In the genomic region with DNA sequence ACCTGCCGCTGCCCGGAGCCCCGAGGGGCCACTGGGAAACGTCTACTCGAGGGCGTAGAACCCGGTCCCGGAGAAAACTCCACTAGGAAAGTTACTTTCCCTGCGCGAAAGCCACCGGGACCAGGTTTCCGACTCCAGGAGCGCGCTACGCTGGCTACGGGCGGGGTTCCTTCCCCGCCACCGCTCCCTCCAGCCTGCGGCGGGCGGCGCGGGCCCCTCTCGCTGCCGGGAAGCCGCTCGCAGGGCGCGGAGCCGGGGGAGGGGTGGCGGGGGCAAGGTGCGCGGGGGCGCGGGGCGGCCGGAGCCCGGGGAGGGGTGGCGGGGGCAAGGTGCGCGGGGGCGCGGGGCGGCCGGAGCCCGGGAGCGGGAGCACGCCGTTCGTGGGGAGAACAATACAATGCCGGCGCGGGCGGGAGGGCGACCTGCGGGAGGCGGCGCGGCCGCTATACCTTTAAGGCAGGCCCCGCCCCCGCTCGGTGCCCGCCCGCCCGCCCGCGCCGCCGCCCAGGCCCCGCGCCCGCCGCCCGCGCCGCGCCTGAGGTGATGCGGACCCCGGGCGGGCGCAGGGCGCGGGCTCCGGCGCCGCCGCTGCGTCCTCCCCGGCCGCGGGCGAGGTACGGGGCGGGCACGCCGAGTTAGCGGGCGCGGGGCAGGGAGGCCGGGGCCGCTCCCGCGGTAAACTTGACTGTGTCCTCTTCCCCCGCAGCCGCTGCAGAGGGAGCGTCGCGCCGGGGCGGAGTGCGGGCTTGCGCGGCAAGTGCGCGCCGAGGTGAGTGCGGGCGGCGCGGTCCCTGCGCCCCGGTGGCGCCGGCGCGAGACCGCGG, we compare ENCODE assay signal across 8 cellular contexts.
A peak's percentile ranks its signal among the peaks of the same experiment; 100 is the strongest.
DNase-seq lines count a peak whose midpoint lies in the region; ATAC-seq and TF ChIP-seq lines count a peak whose summit lies in the region.

No MANE protein-coding gene starts in this region.

- H3K27me3 ChIP-seq in KMS-11 (ENCODE audit: insufficient read depth, low read depth) (no peaks in the 10 kb centered on the region; the same call in 1 of the 2 replicates), mesenchymal stem cell (ENCODE audit: control insufficient read depth in 1 of 2, insufficient read depth in 1 of 2, low read length in 2 of 2) (no peaks in the 10 kb centered on the region)
- H3K27me3 ChIP-seq in effector memory CD4-positive, alpha-beta T cell (replicated peaks; ENCODE audit: control insufficient read depth, insufficient read depth, low read length, poor library complexity, severe bottlenecking) = peaks cover 15% of the 10 kb centered on the region

- H3K27ac ChIP-seq in KMS-11 = no peak overlapping the region
- H3K27ac ChIP-seq in effector memory CD4-positive, alpha-beta T cell (ENCODE audit: insufficient read depth, low read length, poor library complexity, severe bottlenecking) = no peak overlapping the region
- H3K27ac ChIP-seq in mesenchymal stem cell (ENCODE audit: low read length, poor library complexity, severe bottlenecking) = peak overlapping the region; percentile 95
- H3K27ac ChIP-seq in temporal lobe (ENCODE audit: low read depth, low read length) = peak overlapping the region; percentile 89

- H3K27me3 Mint-ChIP-seq in CD14-positive monocyte (ENCODE audit: low read depth in 3 of 3) (peaks cover 53 to 70% (median 55%) of the 10 kb centered on the region in 3 donors), activated B cell treated with CpG ODN at 0.5 μM for 24 hours (peaks cover 34% of the 10 kb centered on the region)

- H2AK5ac ChIP-seq in mesenchymal stem cell (ENCODE audit: low read length, severe bottlenecking) = peak overlapping the region; percentile 96

- peak overlapping the region in 1 of 2 experiments; percentile 94 for H3K23ac ChIP-seq in mesenchymal stem cell (ENCODE audit: low read length in 2 of 2)

- POLR2A ChIA-PET in activated B cell treated with CpG ODN at 0.5 μM for 24 hours (lab: Charles Lee) = no interaction called here

- H3K4me1 ChIP-seq in KMS-11 (ENCODE audit: low read depth, poor library complexity, severe bottlenecking) (no peaks in the 10 kb centered on the region), mesenchymal stem cell (ENCODE audit: control insufficient read depth, insufficient read depth, low read depth, low read length) (no peaks in the 10 kb centered on the region)
- H3K4me1 ChIP-seq in effector memory CD4-positive, alpha-beta T cell (ENCODE audit: control insufficient read depth, insufficient read depth, low read length, poor library complexity, severe bottlenecking) = peaks cover 11% of the 10 kb centered on the region

- CTCF ChIA-PET in activated B cell treated with CpG ODN at 0.5 μM for 24 hours (lab: Charles Lee) = no interaction called here

- peak overlapping the region; percentile 95 to 98 for H3K4ac ChIP-seq in mesenchymal stem cell (ENCODE audit: low read depth in 1 of 2, low read length in 2 of 2)

- H3K79me1 ChIP-seq in mesenchymal stem cell (replicated peaks; ENCODE audit: low read length, poor library complexity, severe bottlenecking) = peaks cover 2% of the 10 kb centered on the region

- H3K9ac ChIP-seq in KMS-11 (peak overlapping the region; percentile 39; the same call in 1 of the 2 replicates), mesenchymal stem cell (ENCODE audit: low read length) (peak overlapping the region; percentile 93)

- peak overlapping the region; percentile 86 to 98 for H3K14ac ChIP-seq in mesenchymal stem cell (ENCODE audit: low read length in 2 of 2)

- TF ChIP-seq CTCF in CD14-positive monocyte (IDR thresholded peaks at IDR 0.05) (no peak), KMS-11 (conservative IDR thresholded peaks at IDR 0.05; ENCODE audit: low read depth, low read length) (no peak), activated B cell treated with CpG ODN at 0.5 μM for 24 hours (IDR thresholded peaks at IDR 0.05) (no peak)

- H3K79me2 ChIP-seq in KMS-11 (ENCODE audit: insufficient read depth, low read depth) = no peaks in the 10 kb centered on the region

- H3K4me1 Mint-ChIP-seq in CD14-positive monocyte = peaks cover 10% of the 10 kb centered on the region
- peaks cover 9% of the 10 kb centered on the region for H3K4me1 Mint-ChIP-seq in activated B cell treated with CpG ODN at 0.5 μM for 24 hours

- H2BK15ac ChIP-seq in mesenchymal stem cell (ENCODE audit: low read depth, poor library complexity, severe bottlenecking) = peak overlapping the region; percentile 96

- H3K36me3 Mint-ChIP-seq in CD14-positive monocyte (peaks cover 11 to 14% of the 10 kb centered on the region in 2 donors), activated B cell treated with CpG ODN at 0.5 μM for 24 hours (ENCODE audit: low read depth) (no peaks in the 10 kb centered on the region)

- ATAC-seq in GM19397 (IDR thresholded peaks at IDR 0.05; ENCODE audit: unreplicated experiment) (peak; percentile 72), activated B cell treated with CpG ODN at 0.5 μM for 24 hours (ENCODE audit: low read depth) (peak; percentile 79)

- no peaks in the 10 kb centered on the region for H4K20me1 ChIP-seq in KMS-11 (ENCODE audit: insufficient read depth)

- WGBS in mesenchymal stem cell = under 1% methylated on average over 47 of the region's 130 CpGs

- peak overlapping the region; percentile 91 to 97 for H3K18ac ChIP-seq in mesenchymal stem cell (ENCODE audit: low read depth in 1 of 2, low read length in 2 of 2)

- H2BK120ac ChIP-seq in mesenchymal stem cell (ENCODE audit: low read depth, low read length) = peak overlapping the region; percentile 95

- H3K4me2 ChIP-seq in KMS-11 = peak overlapping the region; percentile 86
- H3K4me2 ChIP-seq in mesenchymal stem cell (ENCODE audit: low read length, poor library complexity, severe bottlenecking) = peak overlapping the region; percentile 60

- no peaks in the 10 kb centered on the region for H3K36me3 ChIP-seq in KMS-11 (ENCODE audit: insufficient read depth)
- no peaks in the 10 kb centered on the region for H3K36me3 ChIP-seq in effector memory CD4-positive, alpha-beta T cell (ENCODE audit: control insufficient read depth, insufficient read depth, low read length)
- peaks cover 6 to 16% of the 10 kb centered on the region in 2 experiments for H3K36me3 ChIP-seq in mesenchymal stem cell (ENCODE audit: control insufficient read depth in 1 of 2, insufficient read depth in 2 of 2, low read depth in 1 of 2, low read length in 2 of 2)

- intact Hi-C loops in CD14-positive monocyte (cut with micrococcal nuclease) = no loop called here
- intact Hi-C loops in activated B cell treated with CpG ODN at 0.5 μM for 24 hours (cut with micrococcal nuclease) = no loop called here

- H3K4me3 ChIP-seq in KMS-11 (IDR thresholded peaks at IDR 0.05; ENCODE audit: insufficient read depth, low read depth, low read length) (no peak overlapping the region), mesenchymal stem cell (ENCODE audit: insufficient read depth in 1 of 2, low read depth in 1 of 2, low read length in 2 of 2) (peak overlapping the region; percentile 90 to 94)
- peak overlapping the region; percentile 59 for H3K4me3 ChIP-seq in effector memory CD4-positive, alpha-beta T cell (ENCODE audit: insufficient read depth, low read depth, low read length, poor library complexity, severe bottlenecking)

- no peak for DNase-seq in CD14-positive monocyte (ENCODE audit: low spot score)
- peak; percentile 28 for DNase-seq in activated B cell treated with CpG ODN at 0.5 μM for 24 hours
- no peak for DNase-seq in effector memory CD4-positive, alpha-beta T cell
- DNase-seq in mesenchymal stem cell = peak; percentile 26
- DNase-seq in COLO829 (ENCODE audit: low spot score) = no peak

- peak overlapping the region; percentile 81 for H2AFZ ChIP-seq in KMS-11 (ENCODE audit: low read depth)
- H2AFZ ChIP-seq in mesenchymal stem cell (ENCODE audit: low read depth, low read length) = peak overlapping the region; percentile 92

- H4K91ac ChIP-seq in mesenchymal stem cell (ENCODE audit: low read length) = peak overlapping the region; percentile 90

- H3K27ac Mint-ChIP-seq in CD14-positive monocyte (no peak overlapping the region), activated B cell treated with CpG ODN at 0.5 μM for 24 hours (no peak overlapping the region)

- no peaks in the 10 kb centered on the region for H3K9me3 ChIP-seq in effector memory CD4-positive, alpha-beta T cell (ENCODE audit: control insufficient read depth, low read length)
- H3K9me3 ChIP-seq in mesenchymal stem cell (ENCODE audit: control insufficient read depth, low read length) = no peaks in the 10 kb centered on the region

- H3K9me3 Mint-ChIP-seq in CD14-positive monocyte (peaks cover 0 to 4% (median 2%) of the 10 kb centered on the region in 7 donors), activated B cell treated with CpG ODN at 0.5 μM for 24 hours (no peaks in the 10 kb centered on the region)

- H3K4me3 Mint-ChIP-seq in CD14-positive monocyte = peak overlapping the region; percentile 56 to 77
- H3K4me3 Mint-ChIP-seq in activated B cell treated with CpG ODN at 0.5 μM for 24 hours = peak overlapping the region; percentile 38

- peak overlapping the region; percentile 100 for H2BK5ac ChIP-seq in mesenchymal stem cell (ENCODE audit: low read depth, low read length, poor library complexity, severe bottlenecking)

- H4K8ac ChIP-seq in mesenchymal stem cell (ENCODE audit: low read length) = peak overlapping the region; percentile 66

- H2BK12ac ChIP-seq in mesenchymal stem cell (ENCODE audit: low read length in 2 of 2) = peak overlapping the region; percentile 66 to 97

Comparison
In these comparisons a context has a peak if more than half of its experiments do, and no peak if none do; other contexts are left out.
1. DNase-seq: peak in activated B cell treated with CpG ODN at 0.5 μM for 24 hours (single experiment) and mesenchymal stem cell (single experiment); none in CD14-positive monocyte (single experiment), effector memory CD4-positive, alpha-beta T cell (0 of 3) and COLO829 (single experiment).
2. H3K27ac ChIP-seq: peak in mesenchymal stem cell (single experiment) and temporal lobe (single experiment); none in KMS-11 (single experiment) and effector memory CD4-positive, alpha-beta T cell (single experiment).